In the genomic region with DNA sequence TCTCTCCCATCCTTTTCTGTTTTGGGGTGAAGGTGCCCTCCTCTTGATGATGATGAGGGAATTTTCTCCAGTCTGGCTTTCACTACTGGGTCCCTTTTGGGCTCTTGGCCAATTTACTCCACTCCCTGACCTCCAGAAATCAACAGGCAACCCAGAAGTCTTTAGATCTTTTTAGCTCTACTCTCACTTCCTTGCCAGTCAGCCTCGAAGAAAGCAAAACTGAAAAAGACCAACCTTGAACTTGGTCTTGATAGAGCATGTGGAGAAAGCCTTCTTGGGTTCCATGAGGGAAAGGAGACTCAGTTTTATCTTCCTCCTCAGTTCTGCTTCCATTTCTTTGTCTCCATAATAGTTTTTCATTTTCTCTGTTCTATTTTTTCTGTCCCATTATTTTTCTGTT, we compare ENCODE assay signal across 19 cellular contexts.
"Had no signal": no experiment of that assay in that cellular context is flagged by ENCODE, and none has a peak within 500 bp of the region (broad histone marks: within the 10 kb centered on the region; RNA-seq: fewer than 3 reads in every experiment).

No MANE protein-coding gene starts in this region.

- H3K4me1 ChIP-seq: testis, upper lobe of left lung had no signal

- H3K27ac ChIP-seq: spleen, stomach, testis, upper lobe of left lung had no signal

- H3K9me3 ChIP-seq: pancreas, spleen, stomach, testis, upper lobe of left lung had no signal

- DNase-seq: activated CD4-positive, alpha-beta T cell treated with anti-CD3 and anti-CD28 coated beads, Interleukin-2, amount 10 ng/mL, durations not matched to agents 7 days and 5 days; activated CD8-positive, alpha-beta memory T cell treated with anti-CD3 and anti-CD28 coated beads, Interleukin-2, amount 50 U/mL, for 48 hours; activated naive CD4-positive, alpha-beta T cell; anterior cingulate cortex; effector memory CD8-positive, alpha-beta T cell; foreskin melanocyte; head of caudate nucleus; kidney glomerular epithelial cell; left ventricle myocardium superior; mesenchymal stem cell; naive thymus-derived CD8-positive, alpha-beta T cell; pancreas; spleen; stimulated activated CD4-positive, alpha-beta T cell treated with anti-CD3 and anti-CD28 coated beads, Interleukin-1b, Interleukin-23, amount 100 ng/mL, for 48 hours; stomach; testis; upper lobe of left lung had no signal

- ATAC-seq: effector memory CD8-positive, alpha-beta T cell; left ventricle myocardium superior; naive thymus-derived CD8-positive, alpha-beta T cell; pancreas; sciatic nerve had no signal

- H3K36me3 ChIP-seq: pancreas, spleen, stomach, upper lobe of left lung had no signal

- H3K4me3 Mint-ChIP-seq: activated CD4-positive, alpha-beta T cell treated with anti-CD3 and anti-CD28 coated beads, Interleukin-2, amount 10 ng/mL, durations not matched to agents 7 days and 5 days; activated T-helper 1 cell treated with anti-CD3 and anti-CD28 coated beads, Interleukin-12 subunit alpha, Interleukin-12 subunit beta, Interleukin-2, Interleukin-4 antibody, amounts not matched to agents 30 ng/mL and 10 ng/mL and 1 ng/mL, durations not matched to agents 14 hours and 24 hours and 36 hours; effector memory CD8-positive, alpha-beta T cell; naive thymus-derived CD8-positive, alpha-beta T cell had no signal

- H3K9me3 Mint-ChIP-seq: activated CD4-positive, alpha-beta T cell treated with anti-CD3 and anti-CD28 coated beads, Interleukin-2, amount 10 ng/mL, durations not matched to agents 7 days and 5 days; activated T-helper 1 cell treated with anti-CD3 and anti-CD28 coated beads, Interleukin-12 subunit alpha, Interleukin-12 subunit beta, Interleukin-2, Interleukin-4 antibody, amounts not matched to agents 30 ng/mL and 10 ng/mL and 1 ng/mL, durations not matched to agents 14 hours and 24 hours and 36 hours; effector memory CD8-positive, alpha-beta T cell; naive thymus-derived CD8-positive, alpha-beta T cell had no signal

- H3K27me3 ChIP-seq: pancreas, testis, upper lobe of left lung had no signal

- H3K36me3 Mint-ChIP-seq: naive thymus-derived CD8-positive, alpha-beta T cell had no signal

- H3K4me1 Mint-ChIP-seq: naive thymus-derived CD8-positive, alpha-beta T cell had no signal

- H3K27ac Mint-ChIP-seq: activated T-helper 1 cell treated with anti-CD3 and anti-CD28 coated beads, Interleukin-12 subunit alpha, Interleukin-12 subunit beta, Interleukin-2, Interleukin-4 antibody, amounts not matched to agents 30 ng/mL and 10 ng/mL and 1 ng/mL, durations not matched to agents 14 hours and 24 hours and 36 hours; effector memory CD8-positive, alpha-beta T cell had no signal

- FAIRE-seq: pancreas had no signal

- H3K4me3 ChIP-seq: pancreas, spleen, stomach, testis, upper lobe of left lung had no signal
